8 cellular contexts compared by ENCODE assay signal in the genomic region with DNA sequence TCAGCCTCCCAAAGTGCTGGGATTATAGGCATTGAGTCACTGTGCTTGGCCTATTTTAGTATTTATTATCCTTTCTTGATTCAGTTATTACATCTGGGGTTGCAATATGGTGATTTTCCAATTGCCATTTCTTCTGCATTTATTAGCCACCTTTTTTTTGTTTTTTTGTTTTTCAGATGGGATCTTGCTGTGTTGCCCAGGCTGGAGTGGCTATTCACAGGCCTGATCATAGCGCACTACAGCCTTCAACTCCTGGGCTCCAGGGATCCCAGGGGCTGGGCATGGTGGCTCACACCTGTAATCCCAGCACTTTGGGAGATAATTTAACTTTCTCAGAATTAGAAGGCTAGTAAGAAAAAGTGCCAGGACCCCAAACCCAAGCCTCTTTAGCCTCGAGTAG.
"Had no signal": no experiment of that assay in that cellular context is flagged by ENCODE, and none has a peak within 500 bp of the region (broad histone marks: within the 10 kb centered on the region; RNA-seq: fewer than 3 reads in every experiment).

No MANE protein-coding gene starts in this region.

- H2AFZ ChIP-seq: GM23248 had no signal

- H3K4me3 ChIP-seq: GM23248, HAP-1 had no signal

- H3K4me3 Mint-ChIP-seq: IgD-negative memory B cell had no signal

- H3K9me3 ChIP-seq: HAP-1 had no signal

- ATAC-seq: HCT116 had no signal

- H3K9ac ChIP-seq: GM23248, KMS-11 had no signal

- H3K4me2 ChIP-seq: KMS-11 had no signal

- H3K27ac ChIP-seq: GM23248, KMS-11 had no signal

- FAIRE-seq: HTR-8/SVneo had no signal

- H3K27me3 Mint-ChIP-seq: IgD-negative memory B cell had no signal

- DNase-seq: GM23248, H7, Karpas-422 had no signal

- H3K4me1 Mint-ChIP-seq: IgD-negative memory B cell had no signal

- H3K9me3 Mint-ChIP-seq: IgD-negative memory B cell had no signal

- H3K27ac Mint-ChIP-seq: IgD-negative memory B cell had no signal
